In genomic region chr14:99134333-99135046, GRCh38 we compare ENCODE assay signal across 21 cellular contexts.
DNase-seq lines count a peak whose midpoint lies in the region; ATAC-seq and TF ChIP-seq lines count a peak whose summit lies in the region.
"Had no signal": no experiment of that assay in that cellular context is flagged by ENCODE, and none has a peak within 500 bp of the region (broad histone marks: within the 10 kb centered on the region; RNA-seq: fewer than 3 reads in every experiment).

No MANE protein-coding gene starts in this region.

- H3K4me1 ChIP-seq in SK-N-SH (ENCODE audit: control insufficient read depth in 1 of 2, insufficient read depth in 2 of 2, low read depth in 1 of 2, low read length in 1 of 2), result no peaks in the 10 kb centered on the region
- H3K4me1 ChIP-seq in BLaER1, result peaks cover 16% of the 10 kb centered on the region
- no peaks in the 10 kb centered on the region for H3K4me1 ChIP-seq in mammary epithelial cell (ENCODE audit: insufficient read depth, low read length)

- H3F3A ChIP-seq in SK-N-SH (replicated peaks; ENCODE audit: insufficient read depth), result no peaks in the 10 kb centered on the region

- H3K9ac ChIP-seq in SK-N-SH, result no peak overlapping the region
- no peak overlapping the region for H3K9ac ChIP-seq in BLaER1
- no peak overlapping the region for H3K9ac ChIP-seq in mammary epithelial cell (ENCODE audit: insufficient read depth, low read length)

- peaks cover 20% of the 10 kb centered on the region for H3K4me1 Mint-ChIP-seq in mesothelial cell of epicardium
- peaks cover 16% of the 10 kb centered on the region for H3K4me1 Mint-ChIP-seq in activated naive CD8-positive, alpha-beta T cell treated with anti-CD3 and anti-CD28 coated beads, Interleukin-2, amount 50 U/mL, for 24 hours

- TF ChIP-seq RAD21 in SK-N-SH (IDR thresholded peaks at IDR 0.05; ENCODE audit: low read length), result no peak

- H2AFZ ChIP-seq in SK-N-SH (ENCODE audit: low read depth) (no peak overlapping the region), mammary epithelial cell (ENCODE audit: low read depth, low read length) (peak overlapping the region; percentile 67)

- DNase-seq in SK-N-SH, result peak; percentile 3
- DNase-seq in mammary epithelial cell, result no peak
- peak in 1 of 2 experiments; percentile 35 for DNase-seq in mesothelial cell of epicardium (ENCODE audit: low spot score in 2 of 2, unreplicated experiment in 2 of 2)
- DNase-seq in activated naive CD8-positive, alpha-beta T cell treated with anti-CD3 and anti-CD28 coated beads, Interleukin-2, amount 50 U/mL, for 24 hours, result no peak
- no peak for DNase-seq in NCI-H524 treated with DMSO at 0.1 percent for 48 hours (lab: John Stamatoyannopoulos, UW)
- DNase-seq: CD4-positive, alpha-beta memory T cell; left colon; NCI-H1436; OCI-M1; SHP77; stimulated activated CD4-positive, alpha-beta T cell treated with anti-CD3 and anti-CD28 coated beads, Interleukin-15, amount 100 ng/mL, for 24 hours; stimulated activated naive CD8-positive, alpha-beta T cell treated with anti-CD3 and anti-CD28 coated beads, Interleukin-15, amount 100 ng/mL, for 72 hours; SW 1271 had no signal

- WGBS in SK-N-SH (ENCODE audit: low lambda C conversion rate), result 14% methylated on average over 5 of the region's 9 CpGs
- WGBS in mammary epithelial cell (ENCODE audit: low coverage, missing lambda C conversion rate), result 97% methylated on average over 8 of the region's 9 CpGs

- H3K4me3 ChIP-seq in SK-N-SH (ENCODE audit: low read depth in 2 of 2, low read length in 1 of 2) (no peak overlapping the region), BLaER1 (no peak overlapping the region), mammary epithelial cell (replicated peaks in 1 of 3; ENCODE audit: insufficient read depth in 1 of 3, low read depth in 2 of 3, low read length in 3 of 3) (no peak overlapping the region)

- BruUV-seq in mammary epithelial cell (replicated peaks; lab: Mats Ljungman, UMichigan), result no TSS peak

- no peaks in the 10 kb centered on the region for H3K9me3 ChIP-seq in SK-N-SH
- H3K9me3 ChIP-seq in BLaER1, result no peaks in the 10 kb centered on the region
- no peaks in the 10 kb centered on the region for H3K9me3 ChIP-seq in mammary epithelial cell (replicated peaks; ENCODE audit: insufficient read depth, low read length)

- H3K79me2 ChIP-seq in SK-N-SH (ENCODE audit: insufficient read depth) (no peaks in the 10 kb centered on the region), mammary epithelial cell (ENCODE audit: insufficient read depth, low read length) (no peaks in the 10 kb centered on the region)

- H3K27ac Mint-ChIP-seq in mesothelial cell of epicardium, result peak overlapping the region; percentile 83
- no peak overlapping the region for H3K27ac Mint-ChIP-seq in activated naive CD8-positive, alpha-beta T cell treated with anti-CD3 and anti-CD28 coated beads, Interleukin-2, amount 50 U/mL, for 24 hours

- dilution Hi-C loops in mammary epithelial cell (cut with HindIII; ENCODE audit: low sequenced_read_pairs), result no loop called here

- H3K9me2 ChIP-seq in SK-N-SH, result no peaks in the 10 kb centered on the region

- no peaks in the 10 kb centered on the region for H3K9me3 Mint-ChIP-seq in mesothelial cell of epicardium
- H3K9me3 Mint-ChIP-seq in activated naive CD8-positive, alpha-beta T cell treated with anti-CD3 and anti-CD28 coated beads, Interleukin-2, amount 50 U/mL, for 24 hours, result no peaks in the 10 kb centered on the region
- H3K9me3 Mint-ChIP-seq: CD4-positive, alpha-beta memory T cell; nephron; stimulated activated naive CD8-positive, alpha-beta T cell treated with anti-CD3 and anti-CD28 coated beads, Interleukin-15, amount 100 ng/mL, for 72 hours had no signal

- H3K4me3 Mint-ChIP-seq in mesothelial cell of epicardium, result no peak overlapping the region
- no peak overlapping the region for H3K4me3 Mint-ChIP-seq in activated naive CD8-positive, alpha-beta T cell treated with anti-CD3 and anti-CD28 coated beads, Interleukin-2, amount 50 U/mL, for 24 hours
- H3K4me3 Mint-ChIP-seq: CD4-positive, alpha-beta memory T cell; IgD-negative memory B cell; nephron; stimulated activated naive CD8-positive, alpha-beta T cell treated with anti-CD3 and anti-CD28 coated beads, Interleukin-15, amount 100 ng/mL, for 72 hours had no signal

- intact Hi-C loops in mammary epithelial cell (cut with micrococcal nuclease), result no loop called here

- H3K27me3 Mint-ChIP-seq in mesothelial cell of epicardium (ENCODE audit: low read depth), result no peaks in the 10 kb centered on the region
- no peaks in the 10 kb centered on the region for H3K27me3 Mint-ChIP-seq in activated naive CD8-positive, alpha-beta T cell treated with anti-CD3 and anti-CD28 coated beads, Interleukin-2, amount 50 U/mL, for 24 hours
- H3K27me3 Mint-ChIP-seq: CD4-positive, alpha-beta memory T cell; IgD-negative memory B cell; stimulated activated naive CD8-positive, alpha-beta T cell treated with anti-CD3 and anti-CD28 coated beads, Interleukin-15, amount 100 ng/mL, for 72 hours had no signal

- no peak overlapping the region for H3K4me2 ChIP-seq in SK-N-SH
- H3K4me2 ChIP-seq in BLaER1, result peak overlapping the region; percentile 18; the same call in 1 of the 2 replicates
- no peak overlapping the region for H3K4me2 ChIP-seq in mammary epithelial cell (ENCODE audit: insufficient read depth, low read depth, low read length)

- ATAC-seq in SK-N-SH treated with all-trans-retinoic acid at 6 μM for 48 hours (no peak), GM21717 (IDR thresholded peaks at IDR 0.05; ENCODE audit: unreplicated experiment) (no peak)
- no peak for ATAC-seq in activated naive CD8-positive, alpha-beta T cell treated with anti-CD3 and anti-CD28 coated beads, Interleukin-2, amount 50 U/mL, for 24 hours
- ATAC-seq: activated CD4-positive, CD25-positive, alpha-beta regulatory T cell treated with anti-CD3 and anti-CD28 coated beads, Interleukin-2, amount 50 U/mL, for 24 hours; left colon; stimulated activated naive CD8-positive, alpha-beta T cell treated with anti-CD3 and anti-CD28 coated beads, Interleukin-15, amount 100 ng/mL, for 72 hours had no signal

- no peak overlapping the region for H3K27ac ChIP-seq in SK-N-SH (ENCODE audit: low read depth in 2 of 2, low read length in 1 of 2)
- H3K27ac ChIP-seq in BLaER1, result no peak overlapping the region
- no peak overlapping the region for H3K27ac ChIP-seq in mammary epithelial cell (ENCODE audit: insufficient read depth, low read depth, low read length)
- H3K27ac ChIP-seq: 22Rv1, epithelial cell of prostate had no signal

- H3K27me3 ChIP-seq in SK-N-SH (ENCODE audit: insufficient read depth) (peaks cover 85% of the 10 kb centered on the region), BLaER1 (no peaks in the 10 kb centered on the region), mammary epithelial cell (ENCODE audit: insufficient read depth, low read length) (no peaks in the 10 kb centered on the region)

- CTCF ChIA-PET in SK-N-SH (lab: Yijun Ruan, JAX), result no interaction called here
- CTCF ChIA-PET in mammary epithelial cell (lab: Charles Lee; ENCODE audit: low non-redundant PET), result no interaction called here

- no peak for TF ChIP-seq EP300 in SK-N-SH (IDR thresholded peaks at IDR 0.05; ENCODE audit: borderline replicate concordance in 1 of 2, low read depth in 1 of 2, low read length in 1 of 2)

- H3K36me3 Mint-ChIP-seq in mesothelial cell of epicardium, result no peaks in the 10 kb centered on the region
- no peaks in the 10 kb centered on the region for H3K36me3 Mint-ChIP-seq in activated naive CD8-positive, alpha-beta T cell treated with anti-CD3 and anti-CD28 coated beads, Interleukin-2, amount 50 U/mL, for 24 hours (ENCODE audit: low read depth)

- POLR2A ChIA-PET in SK-N-SH (lab: Yijun Ruan, JAX), result no interaction called here

- H3K36me3 ChIP-seq in SK-N-SH (replicated peaks in 1 of 2; ENCODE audit: control insufficient read depth in 1 of 2, insufficient read depth in 2 of 2, low read length in 1 of 2), result no peaks in the 10 kb centered on the region
- no peaks in the 10 kb centered on the region for H3K36me3 ChIP-seq in BLaER1
- no peaks in the 10 kb centered on the region for H3K36me3 ChIP-seq in mammary epithelial cell (ENCODE audit: insufficient read depth, low read length)

- in situ Hi-C loops in mammary epithelial cell (cut with MboI; ENCODE audit: low sequenced_read_pairs in 2 of 2), result no loop called here

- TF ChIP-seq CTCF in SK-N-SH (IDR thresholded peaks at IDR 0.05), result no peak
- TF ChIP-seq CTCF in mammary epithelial cell (conservative IDR thresholded peaks at IDR 0.05 in 1 of 2, IDR thresholded peaks at IDR 0.05 in 1 of 2; ENCODE audit: extremely low read depth in 1 of 2, insufficient read depth in 1 of 2, low read depth in 1 of 2, low read length in 2 of 2), result no peak
- TF ChIP-seq CTCF in mesothelial cell of epicardium (IDR thresholded peaks at IDR 0.05; ENCODE audit: unreplicated experiment), result no peak

- H4K20me1 ChIP-seq in SK-N-SH (ENCODE audit: insufficient read depth) (no peaks in the 10 kb centered on the region), BLaER1 (no peaks in the 10 kb centered on the region), mammary epithelial cell (ENCODE audit: insufficient read depth, low read length) (no peaks in the 10 kb centered on the region)

TF ChIP-seq in SK-N-SH, 30 proteins besides CTCF, POLR2A, EP300 and RAD21:
- TF ChIP-seq NRF1 (IDR thresholded peaks at IDR 0.05; ENCODE audit: low read depth, low read length) (no peak), GATA2 (CRISPR knock-in tag; IDR thresholded peaks at IDR 0.05) (no peak), RCOR1 (IDR thresholded peaks at IDR 0.05; ENCODE audit: low read length) (no peak)

TF ChIP-seq in SK-N-SH treated with all-trans-retinoic acid at 6 μM for 48 hours, 23 proteins besides CTCF, POLR2A, EP300 and RAD21 (continues in another document):
- TF ChIP-seq ZNF70 (CRISPR knock-in tag; IDR thresholded peaks at IDR 0.05), result no peak
- no peak for TF ChIP-seq POU6F1 (CRISPR knock-in tag; IDR thresholded peaks at IDR 0.05; ENCODE audit: borderline replicate concordance, low read depth)
- no peak for TF ChIP-seq ZC3H10 (CRISPR knock-in tag; IDR thresholded peaks at IDR 0.05)
- no peak for TF ChIP-seq CSDC2 (CRISPR knock-in tag; IDR thresholded peaks at IDR 0.05)
- no peak for TF ChIP-seq RARB (CRISPR knock-in tag; IDR thresholded peaks at IDR 0.05)
- no peak for TF ChIP-seq ZNF565 (CRISPR knock-in tag; conservative IDR thresholded peaks at IDR 0.05; ENCODE audit: low read depth)
